Comparison of ENCODE assay signal across 9 cellular contexts in the genomic region with DNA sequence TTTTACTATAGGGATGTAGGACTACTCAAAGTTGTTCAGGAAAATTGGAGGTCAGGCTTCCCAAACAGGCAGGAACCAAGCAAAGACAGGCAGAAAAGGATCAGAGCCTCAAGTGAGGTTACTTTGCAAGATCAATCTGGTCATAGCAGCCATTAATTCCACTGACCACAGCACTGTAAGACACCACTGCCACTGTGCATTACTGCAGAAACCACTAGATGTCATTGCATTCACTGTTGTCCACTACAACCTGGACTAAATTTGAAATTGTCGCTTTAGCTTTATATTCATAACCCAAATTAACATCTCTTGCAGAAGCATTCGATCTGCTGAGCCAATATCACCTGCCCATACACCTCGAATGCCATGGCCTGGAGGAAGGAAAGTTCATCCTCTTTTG.
DNase-seq lines count a peak whose midpoint lies in the region; ATAC-seq and TF ChIP-seq lines count a peak whose summit lies in the region.
"Had no signal": no experiment of that assay in that cellular context is flagged by ENCODE, and none has a peak within 500 bp of the region (broad histone marks: within the 10 kb centered on the region; RNA-seq: fewer than 3 reads in every experiment).

No MANE protein-coding gene starts in this region.

- DNase-seq in NCI-H146 (lab: John Stamatoyannopoulos, UW) (peak; percentile 12), NCI-H146 treated with DMSO at 0.1 percent for 48 hours (lab: John Stamatoyannopoulos, UW; ENCODE audit: unreplicated experiment) (no peak), cerebellar cortex (ENCODE audit: low spot score) (peak; percentile 38), progenitor cell of endocrine pancreas (ENCODE audit: low spot score, unreplicated experiment) (no peak), NCI-H2171 (lab: John Stamatoyannopoulos, UW) (no peak)
- no peak for DNase-seq in activated naive CD4-positive, alpha-beta T cell treated with anti-CD3 and anti-CD28 coated beads, Interleukin-2, amount 10 ng/mL, durations not matched to agents 7 days and 5 days
- DNase-seq: left colon had no signal

- H3K36me3 Mint-ChIP-seq in progenitor cell of endocrine pancreas (ENCODE audit: insufficient read depth): no peaks in the 10 kb centered on the region
- H3K36me3 Mint-ChIP-seq in activated naive CD4-positive, alpha-beta T cell treated with anti-CD3 and anti-CD28 coated beads, Interleukin-2, amount 10 ng/mL, durations not matched to agents 7 days and 5 days: no peaks in the 10 kb centered on the region

- H3K4me1 Mint-ChIP-seq in progenitor cell of endocrine pancreas (ENCODE audit: low read depth): peaks cover 7% of the 10 kb centered on the region
- no peaks in the 10 kb centered on the region for H3K4me1 Mint-ChIP-seq in activated naive CD4-positive, alpha-beta T cell treated with anti-CD3 and anti-CD28 coated beads, Interleukin-2, amount 10 ng/mL, durations not matched to agents 7 days and 5 days

- TF ChIP-seq CTCF in LNCAP (IDR thresholded peaks at IDR 0.05): peak; percentile 82
- TF ChIP-seq CTCF in progenitor cell of endocrine pancreas (IDR thresholded peaks at IDR 0.05; ENCODE audit: unreplicated experiment): peak; percentile 30

- H3K27ac Mint-ChIP-seq in progenitor cell of endocrine pancreas: no peak overlapping the region
- no peak overlapping the region for H3K27ac Mint-ChIP-seq in activated naive CD4-positive, alpha-beta T cell treated with anti-CD3 and anti-CD28 coated beads, Interleukin-2, amount 10 ng/mL, durations not matched to agents 7 days and 5 days

- H3K9me3 Mint-ChIP-seq in progenitor cell of endocrine pancreas (ENCODE audit: low read depth): no peaks in the 10 kb centered on the region
- no peaks in the 10 kb centered on the region for H3K9me3 Mint-ChIP-seq in activated naive CD4-positive, alpha-beta T cell treated with anti-CD3 and anti-CD28 coated beads, Interleukin-2, amount 10 ng/mL, durations not matched to agents 7 days and 5 days

- no peak overlapping the region for H3K4me3 Mint-ChIP-seq in progenitor cell of endocrine pancreas (ENCODE audit: low read depth)
- no peak overlapping the region for H3K4me3 Mint-ChIP-seq in activated naive CD4-positive, alpha-beta T cell treated with anti-CD3 and anti-CD28 coated beads, Interleukin-2, amount 10 ng/mL, durations not matched to agents 7 days and 5 days

- no peak for ATAC-seq in HG02981 (IDR thresholded peaks at IDR 0.05; ENCODE audit: unreplicated experiment)
- ATAC-seq: left colon had no signal

- H3K27me3 Mint-ChIP-seq in progenitor cell of endocrine pancreas: no peaks in the 10 kb centered on the region
- no peaks in the 10 kb centered on the region for H3K27me3 Mint-ChIP-seq in activated naive CD4-positive, alpha-beta T cell treated with anti-CD3 and anti-CD28 coated beads, Interleukin-2, amount 10 ng/mL, durations not matched to agents 7 days and 5 days

- CTCF ChIA-PET in activated naive CD4-positive, alpha-beta T cell treated with anti-CD3 and anti-CD28 coated beads, Interleukin-2, amount 10 ng/mL, durations not matched to agents 7 days and 5 days (lab: Charles Lee): no interaction called here

Comparison
In these comparisons a context has a peak if more than half of its experiments do, and no peak if none do; other contexts are left out.
1. DNase-seq: peak in NCI-H146 (single experiment) and cerebellar cortex (single experiment); none in NCI-H146 treated with DMSO at 0.1 percent for 48 hours (single experiment), progenitor cell of endocrine pancreas (single experiment), activated naive CD4-positive, alpha-beta T cell treated with anti-CD3 and anti-CD28 coated beads, Interleukin-2, amount 10 ng/mL, durations not matched to agents 7 days and 5 days (single experiment) and NCI-H2171 (single experiment).